ENCODE assay signal across 20 cellular contexts in the genomic region with DNA sequence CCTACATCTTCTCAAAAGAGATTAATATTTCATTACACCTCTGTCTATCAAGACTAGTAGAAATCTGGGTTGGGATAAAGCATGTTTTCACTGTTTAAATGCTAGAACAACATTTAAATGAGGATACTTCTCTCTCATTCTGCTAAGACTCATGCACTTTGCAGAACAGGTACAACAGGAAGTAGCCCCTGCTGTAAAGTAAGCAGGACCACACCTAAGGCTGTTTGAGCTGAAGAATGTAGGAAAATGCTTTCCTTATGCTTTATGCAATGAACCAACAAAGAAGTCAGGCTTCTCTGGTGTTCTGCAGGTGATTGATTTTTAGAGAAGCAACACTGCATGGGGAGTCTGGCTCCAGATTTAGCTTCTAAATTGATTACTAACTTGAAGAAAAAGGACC.
"Had no signal": no experiment of that assay in that cellular context is flagged by ENCODE, and none has a peak within 500 bp of the region (broad histone marks: within the 10 kb centered on the region; RNA-seq: fewer than 3 reads in every experiment).

No MANE protein-coding gene starts in this region.

- DNase-seq: activated B cell treated with CpG ODN at 0.5 μM for 24 hours; activated CD4-positive, alpha-beta T cell treated with anti-CD3 and anti-CD28 coated beads, Interleukin-2, amount 10 ng/mL, durations not matched to agents 7 days and 5 days; activated CD8-positive, alpha-beta memory T cell treated with anti-CD3 and anti-CD28 coated beads, Interleukin-2, amount 50 U/mL, for 48 hours; activated gamma-delta T cell; activated T-cell treated with anti-CD3 and anti-CD28 coated beads, Interleukin-2, amount 50 U/mL, for 72 hours; amygdala; body of pancreas; effector CD8-positive, alpha-beta T cell; islet precursor cell; mammary epithelial cell; naive thymus-derived CD4-positive, alpha-beta T cell; pancreas; retina; stimulated activated CD4-positive, alpha-beta T cell treated with anti-CD3 and anti-CD28 coated beads, Interleukin-12 subunit alpha, Interleukin-12 subunit beta, amount 100 ng/mL, for 4 hours; stimulated activated CD4-positive, alpha-beta T cell treated with anti-CD3 and anti-CD28 coated beads, Interleukin-2, amount 100 ng/mL, for 24 hours; T-helper 17 cell; thyroid gland had no signal

- H3K9me3 Mint-ChIP-seq: activated CD4-positive, alpha-beta T cell treated with anti-CD3 and anti-CD28 coated beads, Interleukin-2, amount 10 ng/mL, durations not matched to agents 7 days and 5 days had no signal

- H3K27me3 Mint-ChIP-seq: activated B cell treated with CpG ODN at 0.5 μM for 24 hours; activated CD4-positive, alpha-beta T cell treated with anti-CD3 and anti-CD28 coated beads, Interleukin-2, amount 10 ng/mL, durations not matched to agents 7 days and 5 days; central memory CD8-positive, alpha-beta T cell; T-helper 17 cell had no signal

- H3K27me3 ChIP-seq: body of pancreas, pancreas, thyroid gland had no signal

- H3K4me3 ChIP-seq: body of pancreas, pancreas, thyroid gland had no signal

- H3K4me1 ChIP-seq: body of pancreas, pancreas, thyroid gland had no signal

- H3K4me1 Mint-ChIP-seq: activated B cell treated with CpG ODN at 0.5 μM for 24 hours; activated CD4-positive, alpha-beta T cell treated with anti-CD3 and anti-CD28 coated beads, Interleukin-2, amount 10 ng/mL, durations not matched to agents 7 days and 5 days; central memory CD8-positive, alpha-beta T cell; naive thymus-derived CD4-positive, alpha-beta T cell; stimulated activated effector memory CD8-positive, alpha-beta T cell treated with anti-CD3 and anti-CD28 coated beads, Interleukin-12 subunit alpha, Interleukin-12 subunit beta, amount 100 ng/mL, for 72 hours; T-helper 17 cell had no signal

- H3K4me3 Mint-ChIP-seq: activated B cell treated with CpG ODN at 0.5 μM for 24 hours; activated CD4-positive, alpha-beta T cell treated with anti-CD3 and anti-CD28 coated beads, Interleukin-2, amount 10 ng/mL, durations not matched to agents 7 days and 5 days; activated naive CD8-positive, alpha-beta T cell; activated T-cell treated with anti-CD3 and anti-CD28 coated beads, Interleukin-2, amount 50 U/mL, for 72 hours; central memory CD8-positive, alpha-beta T cell; naive thymus-derived CD4-positive, alpha-beta T cell; stimulated activated effector memory CD8-positive, alpha-beta T cell treated with anti-CD3 and anti-CD28 coated beads, Interleukin-12 subunit alpha, Interleukin-12 subunit beta, amount 100 ng/mL, for 72 hours; T-helper 17 cell had no signal

- H3K27ac Mint-ChIP-seq: activated B cell treated with CpG ODN at 0.5 μM for 24 hours; activated CD4-positive, alpha-beta T cell treated with anti-CD3 and anti-CD28 coated beads, Interleukin-2, amount 10 ng/mL, durations not matched to agents 7 days and 5 days; activated naive CD8-positive, alpha-beta T cell; activated T-cell treated with anti-CD3 and anti-CD28 coated beads, Interleukin-2, amount 50 U/mL, for 72 hours; naive thymus-derived CD4-positive, alpha-beta T cell; stimulated activated effector memory CD8-positive, alpha-beta T cell treated with anti-CD3 and anti-CD28 coated beads, Interleukin-12 subunit alpha, Interleukin-12 subunit beta, amount 100 ng/mL, for 72 hours; T-helper 17 cell had no signal

- H3K9me3 ChIP-seq: body of pancreas, pancreas, thyroid gland had no signal

- H3K36me3 ChIP-seq: pancreas, thyroid gland had no signal

- H3K36me3 Mint-ChIP-seq: activated naive CD8-positive, alpha-beta T cell; stimulated activated effector memory CD8-positive, alpha-beta T cell treated with anti-CD3 and anti-CD28 coated beads, Interleukin-12 subunit alpha, Interleukin-12 subunit beta, amount 100 ng/mL, for 72 hours had no signal

- H3K27ac ChIP-seq: body of pancreas, pancreas, thyroid gland had no signal
